ENCODE assay signal across 9 cellular contexts in the genomic region with DNA sequence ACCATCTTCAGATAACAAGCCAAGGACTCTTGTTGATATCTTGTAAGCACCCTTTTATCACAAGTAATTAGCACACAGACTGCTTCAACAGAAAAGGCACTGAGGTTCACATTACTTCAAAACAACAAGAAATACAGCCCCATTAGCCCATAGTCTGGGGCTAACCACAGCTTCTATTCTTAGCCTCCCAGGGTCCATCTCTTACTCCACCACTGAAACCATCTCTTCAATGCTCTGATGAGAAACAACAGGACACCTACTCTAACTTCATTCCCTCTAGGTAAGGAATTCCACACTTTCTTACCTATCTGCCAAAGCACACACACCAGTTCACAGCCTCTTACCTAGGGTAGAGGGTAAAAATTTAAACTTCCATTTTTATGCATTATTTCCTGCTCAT. TPM values are rescaled to one million over a fixed set of nuclear protein-coding genes. Genes with fewer than 3 reads are reported as not detected.
DNase-seq lines count a peak whose midpoint lies in the region; ATAC-seq and TF ChIP-seq lines count a peak whose summit lies in the region.
"Had no signal": no experiment of that assay in that cellular context is flagged by ENCODE, and none has a peak within 500 bp of the region (broad histone marks: within the 10 kb centered on the region; RNA-seq: fewer than 3 reads in every experiment).

No MANE protein-coding gene starts in this region.

- H3K36me3 ChIP-seq in suprapubic skin: no peaks in the 10 kb centered on the region

- peak; percentile 45 for ATAC-seq in GM18519 (IDR thresholded peaks at IDR 0.05; ENCODE audit: low FRiP score, unreplicated experiment)
- ATAC-seq in GM21825 (IDR thresholded peaks at IDR 0.05; ENCODE audit: unreplicated experiment): peak; percentile 46
- ATAC-seq in memory B cell (ENCODE audit: low read depth): no peak

- H3K9me3 Mint-ChIP-seq in memory B cell: peaks cover 5% of the 10 kb centered on the region
- no peaks in the 10 kb centered on the region for H3K9me3 Mint-ChIP-seq in glutamatergic neuron (ENCODE audit: unreplicated experiment)

- no peaks in the 10 kb centered on the region for H3K9me3 ChIP-seq in suprapubic skin

- no peak for TF ChIP-seq POLR2A in suprapubic skin (IDR thresholded peaks at IDR 0.05)

- H3K27ac ChIP-seq in suprapubic skin: no peak overlapping the region

- DNase-seq in LHCN-M2 (ENCODE audit: low read depth): peak; percentile 13
- no peak for DNase-seq in memory B cell (ENCODE audit: low spot score in 2 of 2)
- no peak for DNase-seq in glutamatergic neuron
- no peak for DNase-seq in DMS79 treated with DMSO at 0.1 percent for 48 hours (lab: John Stamatoyannopoulos, UW)
- DNase-seq in suprapubic skin (ENCODE audit: low spot score in 2 of 2): no peak
- DNase-seq in OCI-M2 (lab: John Stamatoyannopoulos, UW; ENCODE audit: unreplicated experiment): no peak
- DNase-seq: GOT3 had no signal

- TF ChIP-seq EP300 in suprapubic skin (IDR thresholded peaks at IDR 0.05): no peak

- H3K4me1 ChIP-seq in suprapubic skin: no peaks in the 10 kb centered on the region

- no peaks in the 10 kb centered on the region for H3K27me3 ChIP-seq in suprapubic skin

- no peak overlapping the region for H3K4me3 ChIP-seq in suprapubic skin

- H3K27me3 Mint-ChIP-seq in memory B cell (no peaks in the 10 kb centered on the region), glutamatergic neuron (ENCODE audit: unreplicated experiment) (no peaks in the 10 kb centered on the region)

- TF ChIP-seq CTCF in glutamatergic neuron (IDR thresholded peaks at IDR 0.05; ENCODE audit: partially characterized antibody, unreplicated experiment) (no peak), suprapubic skin (IDR thresholded peaks at IDR 0.05) (no peak)

- H3K27ac Mint-ChIP-seq in memory B cell (peak overlapping the region; percentile 99), glutamatergic neuron (ENCODE audit: unreplicated experiment) (no peak overlapping the region)

- H3K4me3 Mint-ChIP-seq in memory B cell (peak overlapping the region; percentile 59), glutamatergic neuron (ENCODE audit: unreplicated experiment) (no peak overlapping the region)

- H3K36me3 Mint-ChIP-seq in memory B cell (peaks cover 2% of the 10 kb centered on the region), glutamatergic neuron (ENCODE audit: unreplicated experiment) (no peaks in the 10 kb centered on the region)

- H3K4me1 Mint-ChIP-seq in memory B cell (peaks cover 43% of the 10 kb centered on the region), glutamatergic neuron (ENCODE audit: low read depth, unreplicated experiment) (no peaks in the 10 kb centered on the region)

RNA-seq across cellular contexts. Expression of a gene that starts 26.4 kb away (rescaled TPM):
- 0.92 and 1.7 TPM in 2 replicates for total RNA-seq in LHCN-M2 (2014; rRNA removed)
- polyA plus RNA-seq in LHCN-M2 (2012): 0.27 TPM
- total RNA-seq in glutamatergic neuron (ENCODE audit: unreplicated experiment): not detected
- 1 to 10 TPM; 2.1 to 9.6 (median 6.1) TPM for total RNA-seq in suprapubic skin
